Comparison of ENCODE assay signal across 1 cellular context in genomic region chr1:113928950-113929749, GRCh38.
A peak's percentile ranks its signal among the peaks of the same experiment; 100 is the strongest.
TF ChIP-seq lines count a peak whose summit lies in the region.

Gene HIPK1 (plus strand): TSS chr1:113929324.

TF ChIP-seq in K562, 482 proteins besides CTCF, POLR2A, EP300 and RAD21 (continued from another document and continues in another):
- peak; percentile 80 for TF ChIP-seq ZNF407 (IDR thresholded peaks at IDR 0.05; ENCODE audit: low read depth)
- peak in 1 of 2 experiments; percentile 7; a peak in 1 of 4 replicates for TF ChIP-seq KDM1A (IDR thresholded peaks at IDR 0.05)
- no peak for TF ChIP-seq CREB5 (CRISPR knock-in tag; IDR thresholded peaks at IDR 0.05)
- TF ChIP-seq ZNF766 (CRISPR knock-in tag; conservative IDR thresholded peaks at IDR 0.05) = peak; percentile 84
- peak in 1 of 2 experiments; percentile 99; a peak in 2 of 4 replicates for TF ChIP-seq MLLT1 (IDR thresholded peaks at IDR 0.05)
- TF ChIP-seq RFX1 (IDR thresholded peaks at IDR 0.05) = no peak; the same call in 1 of the 2 replicates
- TF ChIP-seq ZNF639 (CRISPR knock-in tag; conservative IDR thresholded peaks at IDR 0.05 in 1 of 2, IDR thresholded peaks at IDR 0.05 in 1 of 2) = peak in 1 of 2 experiments; percentile 95; a peak in 2 of 4 replicates
- TF ChIP-seq MEF2D (tag; conservative IDR thresholded peaks at IDR 0.05; ENCODE audit: low read depth) = no peak; the same call in 1 of the 2 replicates
- TF ChIP-seq GMEB1 (CRISPR knock-in tag; IDR thresholded peaks at IDR 0.05) = peak; percentile 71
- peak; percentile 70; the same call in 1 of the 2 replicates for TF ChIP-seq ZBTB7A (IDR thresholded peaks at IDR 0.05; ENCODE audit: borderline replicate concordance, control insufficient read depth, low read depth, low read length)
- no peak for TF ChIP-seq RBM17 (IDR thresholded peaks at IDR 0.05; ENCODE audit: borderline replicate concordance, low read depth, low read length)
- peak; percentile 84 for TF ChIP-seq NBN (IDR thresholded peaks at IDR 0.05; ENCODE audit: low read depth)
- peak in 1 of 2 experiments; percentile 47; a peak in 2 of 4 replicates for TF ChIP-seq NRF1 (conservative IDR thresholded peaks at IDR 0.05 in 1 of 2, IDR thresholded peaks at IDR 0.05 in 1 of 2)
- TF ChIP-seq CC2D1A (IDR thresholded peaks at IDR 0.05) = peak; percentile 21; the same call in 1 of the 2 replicates
- TF ChIP-seq YY1 (IDR thresholded peaks at IDR 0.05; ENCODE audit: borderline replicate concordance in 1 of 3, control insufficient read depth in 1 of 3, extremely low read depth in 1 of 3, insufficient read depth in 3 of 3, insufficient read length in 1 of 3, insufficient replicate concordance in 2 of 3, low read depth in 1 of 3, low read length in 2 of 3) = peak; percentile 98 to 100 (median 100)
- TF ChIP-seq TAF15 (IDR thresholded peaks at IDR 0.05; ENCODE audit: low read depth, low read length) = no peak
- no peak for TF ChIP-seq RHOXF2B (CRISPR knock-in tag; conservative IDR thresholded peaks at IDR 0.05)
- TF ChIP-seq BRF2 (IDR thresholded peaks at IDR 0.05; ENCODE audit: borderline replicate concordance, insufficient read depth, insufficient read length) = no peak
- peak; percentile 84 for TF ChIP-seq ZBTB40 (IDR thresholded peaks at IDR 0.05)
- no peak for TF ChIP-seq ZBTB40 (CRISPR knock-in tag; IDR thresholded peaks at IDR 0.05)
- TF ChIP-seq GTF2F1 (IDR thresholded peaks at IDR 0.05; ENCODE audit: low read depth, low read length) = no peak
- no peak for TF ChIP-seq MCM5 (IDR thresholded peaks at IDR 0.05; ENCODE audit: low read depth)
- TF ChIP-seq ELF1 (tag; IDR thresholded peaks at IDR 0.05) = peak; percentile 100
- no peak for TF ChIP-seq RBM25 (IDR thresholded peaks at IDR 0.05; ENCODE audit: low read depth, low read length, severe bottlenecking)
- 0 out of 2 replicates have a peak, but pooled peaks have one; percentile 16 for TF ChIP-seq HDAC8 (tag; IDR thresholded peaks at IDR 0.05)
- no peak for TF ChIP-seq PTRF (tag; IDR thresholded peaks at IDR 0.05)
- no peak for TF ChIP-seq ZNF707 (CRISPR knock-in tag; conservative IDR thresholded peaks at IDR 0.05)
- TF ChIP-seq SMAD2 (IDR thresholded peaks at IDR 0.05; ENCODE audit: low read depth, low read length) = no peak
- TF ChIP-seq KDM2B (CRISPR knock-in tag; IDR thresholded peaks at IDR 0.05) = 0 out of 2 replicates have a peak, but pooled peaks have one; percentile 16
